Comparison of ENCODE assay signal across 1 cellular context in the genomic region with DNA sequence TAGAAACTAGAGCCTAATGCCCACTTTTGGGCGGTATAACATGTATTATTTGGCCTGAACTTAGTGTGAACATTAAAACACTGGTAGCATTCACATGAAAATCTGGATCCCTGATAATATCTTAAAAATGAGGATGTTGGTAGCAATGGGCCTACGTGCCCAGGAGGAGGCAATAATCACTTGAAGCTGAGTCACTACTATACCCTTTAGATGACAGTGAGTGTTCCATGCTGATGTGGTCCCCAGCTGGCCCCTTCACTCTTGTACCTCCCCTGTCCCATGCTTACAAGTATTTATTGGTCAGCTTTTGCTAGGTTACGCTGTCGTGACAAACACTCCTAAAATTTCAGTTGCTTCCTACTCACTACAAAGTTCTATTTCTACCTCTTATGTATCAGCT.
TF ChIP-seq lines count a peak whose summit lies in the region.

No MANE protein-coding gene starts in this region.

TF ChIP-seq in HCT116, 20 proteins besides CTCF, POLR2A, EP300 and RAD21 (continued from another document):
- TF ChIP-seq, protein P1, sequence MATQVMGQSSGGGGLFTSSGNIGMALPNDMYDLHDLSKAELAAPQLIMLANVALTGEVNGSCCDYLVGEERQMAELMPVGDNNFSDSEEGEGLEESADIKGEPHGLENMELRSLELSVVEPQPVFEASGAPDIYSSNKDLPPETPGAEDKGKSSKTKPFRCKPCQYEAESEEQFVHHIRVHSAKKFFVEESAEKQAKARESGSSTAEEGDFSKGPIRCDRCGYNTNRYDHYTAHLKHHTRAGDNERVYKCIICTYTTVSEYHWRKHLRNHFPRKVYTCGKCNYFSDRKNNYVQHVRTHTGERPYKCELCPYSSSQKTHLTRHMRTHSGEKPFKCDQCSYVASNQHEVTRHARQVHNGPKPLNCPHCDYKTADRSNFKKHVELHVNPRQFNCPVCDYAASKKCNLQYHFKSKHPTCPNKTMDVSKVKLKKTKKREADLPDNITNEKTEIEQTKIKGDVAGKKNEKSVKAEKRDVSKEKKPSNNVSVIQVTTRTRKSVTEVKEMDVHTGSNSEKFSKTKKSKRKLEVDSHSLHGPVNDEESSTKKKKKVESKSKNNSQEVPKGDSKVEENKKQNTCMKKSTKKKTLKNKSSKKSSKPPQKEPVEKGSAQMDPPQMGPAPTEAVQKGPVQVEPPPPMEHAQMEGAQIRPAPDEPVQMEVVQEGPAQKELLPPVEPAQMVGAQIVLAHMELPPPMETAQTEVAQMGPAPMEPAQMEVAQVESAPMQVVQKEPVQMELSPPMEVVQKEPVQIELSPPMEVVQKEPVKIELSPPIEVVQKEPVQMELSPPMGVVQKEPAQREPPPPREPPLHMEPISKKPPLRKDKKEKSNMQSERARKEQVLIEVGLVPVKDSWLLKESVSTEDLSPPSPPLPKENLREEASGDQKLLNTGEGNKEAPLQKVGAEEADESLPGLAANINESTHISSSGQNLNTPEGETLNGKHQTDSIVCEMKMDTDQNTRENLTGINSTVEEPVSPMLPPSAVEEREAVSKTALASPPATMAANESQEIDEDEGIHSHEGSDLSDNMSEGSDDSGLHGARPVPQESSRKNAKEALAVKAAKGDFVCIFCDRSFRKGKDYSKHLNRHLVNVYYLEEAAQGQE (IDR thresholded peaks at IDR 0.05; ENCODE audit: low read depth): no peak
- no peak for TF ChIP-seq TCF7L2 (IDR thresholded peaks at IDR 0.05; ENCODE audit: borderline replicate concordance, extremely low read depth, insufficient read depth, insufficient read length)
- TF ChIP-seq YY1 (IDR thresholded peaks at IDR 0.05; ENCODE audit: extremely low read depth, insufficient replicate concordance, low read depth, low read length): no peak
- TF ChIP-seq CEBPB (IDR thresholded peaks at IDR 0.05; ENCODE audit: low read depth): no peak
- TF ChIP-seq ZFX (IDR thresholded peaks at IDR 0.05): no peak
- no peak for TF ChIP-seq EZH2 (IDR thresholded peaks at IDR 0.05)
